In genomic region chr1:151825811-151826660, GRCh38 we compare ENCODE assay signal across 18 cellular contexts. TPM values are rescaled to one million over a fixed set of nuclear protein-coding genes. Genes with fewer than 3 reads are reported as not detected.
DNase-seq lines count a peak whose midpoint lies in the region; ATAC-seq, FAIRE-seq and TF ChIP-seq lines count a peak whose summit lies in the region.
"Had no signal": no experiment of that assay in that cellular context is flagged by ENCODE, and none has a peak within 500 bp of the region (broad histone marks: within the 10 kb centered on the region; RNA-seq: fewer than 3 reads in every experiment).

No MANE protein-coding gene starts in this region.

- H3K4me1 Mint-ChIP-seq in T-helper 17 cell: peaks cover 74% of the 10 kb centered on the region
- peaks cover 55% of the 10 kb centered on the region for H3K4me1 Mint-ChIP-seq in activated naive CD8-positive, alpha-beta T cell treated with anti-CD3 and anti-CD28 coated beads for 36 hours

- no peaks in the 10 kb centered on the region for H3K9me3 Mint-ChIP-seq in activated naive CD8-positive, alpha-beta T cell treated with anti-CD3 and anti-CD28 coated beads for 36 hours
- H3K9me3 Mint-ChIP-seq: nephron progenitor cell had no signal

- H3K36me3 ChIP-seq in DND-41 (ENCODE audit: insufficient read depth, low read length) (no peaks in the 10 kb centered on the region), psoas muscle (ENCODE audit: insufficient read depth in 1 of 2, low read depth in 1 of 2) (no peaks in the 10 kb centered on the region), Karpas-422 (ENCODE audit: insufficient read depth, low read length) (no peaks in the 10 kb centered on the region)
- H3K36me3 ChIP-seq: adrenal gland had no signal

- peak overlapping the region; percentile 7 to 56; a peak in 3 of 4 replicates for H3K4me3 ChIP-seq in DND-41 (ENCODE audit: low read depth in 1 of 2, low read length in 2 of 2)
- H3K4me3 ChIP-seq in psoas muscle: peak overlapping the region; percentile 28
- no peak overlapping the region for H3K4me3 ChIP-seq in Karpas-422 (ENCODE audit: low read length)
- H3K4me3 ChIP-seq: adrenal gland, dorsolateral prefrontal cortex, smooth muscle cell had no signal

- WGBS in psoas muscle, 3 donors: 28 to 39% (median 35%) methylated on average over 19 to 20 of the region's 20 CpGs

- H3K9ac ChIP-seq in DND-41 (ENCODE audit: low read depth, low read length) (peak overlapping the region; percentile 58), Karpas-422 (ENCODE audit: low read length) (no peak overlapping the region)

- peak; percentile 16 for TF ChIP-seq CTCF in DND-41 (IDR thresholded peaks at IDR 0.05; ENCODE audit: borderline replicate concordance, extremely low read depth, low read length, poor library complexity, severe bottlenecking)
- TF ChIP-seq CTCF in psoas muscle (IDR thresholded peaks at IDR 0.05): no peak

- H3K27ac Mint-ChIP-seq in T-helper 17 cell: peak overlapping the region; percentile 98
- H3K27ac Mint-ChIP-seq in activated naive CD8-positive, alpha-beta T cell treated with anti-CD3 and anti-CD28 coated beads for 36 hours: no peak overlapping the region
- H3K27ac Mint-ChIP-seq: nephron progenitor cell had no signal

- peak; percentile 55 for ATAC-seq in DND-41 (ENCODE audit: insufficient read depth, low read depth)
- peak; percentile 41 for ATAC-seq in T-helper 17 cell
- ATAC-seq in psoas muscle: peak; percentile 23 to 38 (median 28)
- ATAC-seq in GM21619 (IDR thresholded peaks at IDR 0.05; ENCODE audit: unreplicated experiment): no peak
- no peak for ATAC-seq in GM21447 (IDR thresholded peaks at IDR 0.05; ENCODE audit: unreplicated experiment)

- peaks cover 100% of the 10 kb centered on the region for H3K4me1 ChIP-seq in DND-41 (ENCODE audit: insufficient read depth, low read length)
- peaks cover 37% of the 10 kb centered on the region for H3K4me1 ChIP-seq in psoas muscle
- H3K4me1 ChIP-seq in Karpas-422 (ENCODE audit: low read length): no peaks in the 10 kb centered on the region

- H3K27me3 Mint-ChIP-seq in T-helper 17 cell: no peaks in the 10 kb centered on the region
- peaks cover 6% of the 10 kb centered on the region for H3K27me3 Mint-ChIP-seq in activated naive CD8-positive, alpha-beta T cell treated with anti-CD3 and anti-CD28 coated beads for 36 hours

- H2AFZ ChIP-seq in DND-41 (ENCODE audit: low read depth, low read length): peak overlapping the region; percentile 46; the same call in 1 of the 2 replicates
- H2AFZ ChIP-seq in Karpas-422 (ENCODE audit: low read length): no peak overlapping the region

- FAIRE-seq in RCC 7860 (lab: Jason Lieb, UNC): no peak

- H3K27ac ChIP-seq in DND-41 (ENCODE audit: low read length): peak overlapping the region; percentile 86
- peak overlapping the region; percentile 96 for H3K27ac ChIP-seq in psoas muscle
- H3K27ac ChIP-seq in Karpas-422 (ENCODE audit: low read length): no peak overlapping the region
- H3K27ac ChIP-seq: adrenal gland had no signal

- DNase-seq in DND-41 (peak; percentile 87), T-helper 17 cell (peak in 2 of 3 donors; percentile 37 to 63), psoas muscle (no peak), RCC 7860 (ENCODE audit: low spot score) (no peak), Karpas-422 (no peak)
- peak; percentile 57 for DNase-seq in activated naive CD8-positive, alpha-beta T cell treated with anti-CD3 and anti-CD28 coated beads for 36 hours
- DNase-seq: activated CD4-positive, CD25-positive, alpha-beta regulatory T cell treated with anti-CD3 and anti-CD28 coated beads, Interleukin-2, amount 50 U/mL, for 72 hours; adrenal gland; foreskin fibroblast; NCI-H1105 treated with DMSO at 0.1 percent for 48 hours; NCI-H69; nephron progenitor cell had no signal

- H3K9me3 ChIP-seq in DND-41 (ENCODE audit: insufficient read depth, low read length, severe bottlenecking): no peaks in the 10 kb centered on the region
- H3K9me3 ChIP-seq in T-helper 17 cell (ENCODE audit: control insufficient read depth, low read length, poor library complexity, severe bottlenecking): no peaks in the 10 kb centered on the region
- no peaks in the 10 kb centered on the region for H3K9me3 ChIP-seq in psoas muscle
- H3K9me3 ChIP-seq in Karpas-422 (ENCODE audit: low read length): no peaks in the 10 kb centered on the region
- H3K9me3 ChIP-seq: adrenal gland had no signal

- H3K4me2 ChIP-seq in DND-41 (ENCODE audit: insufficient read depth, low read length): peak overlapping the region; percentile 66
- no peak overlapping the region for H3K4me2 ChIP-seq in Karpas-422 (ENCODE audit: low read depth, low read length, poor library complexity, severe bottlenecking)
- H3K4me2 ChIP-seq: smooth muscle cell had no signal

- no peaks in the 10 kb centered on the region for H3K9me2 ChIP-seq in Karpas-422 (replicated peaks; ENCODE audit: insufficient read depth, low read length)

- H4K20me1 ChIP-seq in DND-41 (ENCODE audit: insufficient read depth, low read length) (no peaks in the 10 kb centered on the region), Karpas-422 (ENCODE audit: insufficient read depth, low read depth, low read length) (no peaks in the 10 kb centered on the region)

- H3K4me3 Mint-ChIP-seq in T-helper 17 cell: peak overlapping the region; percentile 97
- no peak overlapping the region for H3K4me3 Mint-ChIP-seq in activated naive CD8-positive, alpha-beta T cell treated with anti-CD3 and anti-CD28 coated beads for 36 hours
- H3K4me3 Mint-ChIP-seq: nephron progenitor cell had no signal

- H3K79me2 ChIP-seq in DND-41 (ENCODE audit: insufficient read depth, low read length) (peaks cover 33% of the 10 kb centered on the region), Karpas-422 (ENCODE audit: low read length) (no peaks in the 10 kb centered on the region)

- no peaks in the 10 kb centered on the region for H3K27me3 ChIP-seq in DND-41 (ENCODE audit: insufficient read depth, low read length, poor library complexity)
- H3K27me3 ChIP-seq in psoas muscle (ENCODE audit: insufficient read depth in 3 of 3, low read length in 2 of 3): no peaks in the 10 kb centered on the region
- H3K27me3 ChIP-seq in Karpas-422 (ENCODE audit: low read length): no peaks in the 10 kb centered on the region
- H3K27me3 ChIP-seq: adrenal gland, dorsolateral prefrontal cortex had no signal

- intact Hi-C loops in psoas muscle (cut with DNase I): no loop called here

- peaks cover 11% of the 10 kb centered on the region for H3K36me3 Mint-ChIP-seq in T-helper 17 cell (ENCODE audit: low read depth)
- no peaks in the 10 kb centered on the region for H3K36me3 Mint-ChIP-seq in activated naive CD8-positive, alpha-beta T cell treated with anti-CD3 and anti-CD28 coated beads for 36 hours

RNA-seq across cellular contexts. Expression of gene RORC, which starts 5.6 kb away (rescaled TPM):
- total RNA-seq in T-helper 17 cell: 10 to 100 TPM; 38.4 to 42.5 TPM
- under 1 TPM; 0.06 to 0.12 TPM for total RNA-seq in activated naive CD8-positive, alpha-beta T cell treated with anti-CD3 and anti-CD28 coated beads for 36 hours
- total RNA-seq in psoas muscle: 100 to 1,000 TPM in 1 of 4 donors, 10 to 100 TPM in 3; 35.0 to 109 (median 67.7) TPM
- polyA plus RNA-seq in psoas muscle: 10 to 100 TPM in 2 of 3 donors, 1 to 10 TPM in 1; 3.5 to 89.2 (median 62.9) TPM
- total RNA-seq in Karpas-422 (2014; rRNA removed; shearing (Covaris generic); ENCODE audit: low replicate concordance): not detected in 2 replicates
- total RNA-seq: HT1080, smooth muscle cell had no signal
- polyA plus RNA-seq: smooth muscle cell had no signal

RNA-seq across cellular contexts. Expression of gene C2CD4D, which starts 13.6 kb away (rescaled TPM):
- total RNA-seq in T-helper 17 cell: 1 to 10 TPM; 1.9 to 2.3 TPM
- total RNA-seq in activated naive CD8-positive, alpha-beta T cell treated with anti-CD3 and anti-CD28 coated beads for 36 hours: under 1 TPM; 0.68 to 0.76 TPM
- under 1 TPM in 1 of 4 donors, not detected in 3; 0.47 TPM for total RNA-seq in psoas muscle
- polyA plus RNA-seq in psoas muscle: not detected
- total RNA-seq in Karpas-422 (2014; rRNA removed; shearing (Covaris generic); ENCODE audit: low replicate concordance): not detected in 2 replicates
- total RNA-seq: HT1080, smooth muscle cell had no signal
- polyA plus RNA-seq: smooth muscle cell had no signal

RNA-seq across cellular contexts. Expression of gene LINGO4, which starts 20.8 kb away (rescaled TPM):
- 1 to 10 TPM in 1 of 2 donors, under 1 TPM in 1; 0.77 to 1.6 TPM for total RNA-seq in T-helper 17 cell
- not detected for total RNA-seq in activated naive CD8-positive, alpha-beta T cell treated with anti-CD3 and anti-CD28 coated beads for 36 hours
- 10 to 100 TPM in 1 of 4 donors, 1 to 10 TPM in 3; 3.6 to 18.2 (median 6.9) TPM for total RNA-seq in psoas muscle
- polyA plus RNA-seq in psoas muscle: 1 to 10 TPM in 2 of 3 donors, under 1 TPM in 1; 0.36 to 4.6 (median 3.6) TPM
- total RNA-seq in Karpas-422 (2014; rRNA removed; shearing (Covaris generic); ENCODE audit: low replicate concordance): 0.07 TPM in 1 of 2 replicates, not detected in the other
- total RNA-seq: HT1080, SK-MEL-5, smooth muscle cell had no signal
- polyA plus RNA-seq: smooth muscle cell had no signal

RNA-seq across cellular contexts. Expression of gene THEM5, which starts 27.5 kb away (rescaled TPM):
- total RNA-seq in T-helper 17 cell (under 1 TPM in 1 of 2 donors, not detected in 1; 0.89 TPM), psoas muscle (not detected)
- not detected for total RNA-seq in activated naive CD8-positive, alpha-beta T cell treated with anti-CD3 and anti-CD28 coated beads for 36 hours
- polyA plus RNA-seq in psoas muscle: not detected
- not detected in 2 replicates for total RNA-seq in Karpas-422 (2014; rRNA removed; shearing (Covaris generic); ENCODE audit: low replicate concordance)
- total RNA-seq: adrenal gland, HT1080, SK-MEL-5 had no signal
- polyA plus RNA-seq: adrenal gland had no signal

RNA-seq across cellular contexts. Expression of gene TDRKH, which starts 35.7 kb away (rescaled TPM):
- total RNA-seq in T-helper 17 cell (10 to 100 TPM; 11.3 to 17.7 TPM), psoas muscle (10 to 100 TPM in 1 of 4 donors, 1 to 10 TPM in 3; 4.1 to 12.1 (median 5.8) TPM)
- total RNA-seq in activated naive CD8-positive, alpha-beta T cell treated with anti-CD3 and anti-CD28 coated beads for 36 hours: 1 to 10 TPM; 9.0 to 9.1 TPM
- 1 to 10 TPM; 2.4 to 8.1 (median 3.6) TPM for polyA plus RNA-seq in psoas muscle
- 5.6 and 5.9 TPM in 2 replicates for total RNA-seq in Karpas-422 (2014; rRNA removed; shearing (Covaris generic); ENCODE audit: low replicate concordance)

Comparison
In these comparisons a context has a peak if more than half of its experiments do, and no peak if none do; other contexts are left out.
1. ATAC-seq: peak in DND-41 (single experiment), T-helper 17 cell (single experiment) and psoas muscle (4 of 4); none in GM21619 (single experiment) and GM21447 (single experiment).
2. DNase-seq: peak in DND-41 (single experiment), T-helper 17 cell (2 of 3) and activated naive CD8-positive, alpha-beta T cell treated with anti-CD3 and anti-CD28 coated beads for 36 hours (single experiment); none in psoas muscle (0 of 2), RCC 7860 (single experiment) and Karpas-422 (single experiment).
3. RNA of gene RORC, which starts 5.6 kb away (total RNA-seq): 35.0 to 109 TPM in psoas muscle and 38.4 to 42.5 TPM in T-helper 17 cell; 0.06 to 0.12 TPM in activated naive CD8-positive, alpha-beta T cell treated with anti-CD3 and anti-CD28 coated beads for 36 hours and not detected in Karpas-422; every median in the first group is over 10 times any median in the second.